Comparison of ENCODE assay signal across 24 cellular contexts in genomic region chr20:41398408-41398807, GRCh38. TPM values are rescaled to one million over a fixed set of nuclear protein-coding genes. Genes with fewer than 3 reads are reported as not detected.
DNase-seq lines count a peak whose midpoint lies in the region; ATAC-seq and TF ChIP-seq lines count a peak whose summit lies in the region.
"Had no signal": no experiment of that assay in that cellular context is flagged by ENCODE, and none has a peak within 500 bp of the region (broad histone marks: within the 10 kb centered on the region; RNA-seq: fewer than 3 reads in every experiment).

No MANE protein-coding gene starts in this region.

- TF ChIP-seq EP300 in sigmoid colon (IDR thresholded peaks at IDR 0.05): no peak

- H3K9me3 ChIP-seq in right cardiac atrium (ENCODE audit: control insufficient read depth, low read length): no peaks in the 10 kb centered on the region
- H3K9me3 ChIP-seq in sigmoid colon: no peaks in the 10 kb centered on the region

- H3K27ac ChIP-seq in right cardiac atrium (ENCODE audit: low read length): no peak overlapping the region
- peak overlapping the region in 2 of 4 donors; percentile 3 to 35 for H3K27ac ChIP-seq in sigmoid colon
- H3K27ac ChIP-seq: parathyroid adenoma, PC-9 had no signal

- H3K36me3 ChIP-seq in sigmoid colon: peaks cover 0 to 5% (median 0%) of the 10 kb centered on the region in 4 donors

- H3K4me3 ChIP-seq in right cardiac atrium (ENCODE audit: low read length) (no peak overlapping the region), sigmoid colon (no peak overlapping the region)
- H3K4me3 ChIP-seq: PC-9 had no signal

- H3K4me1 ChIP-seq in right cardiac atrium (ENCODE audit: control insufficient read depth, insufficient read depth, low read length) (peaks cover 4% of the 10 kb centered on the region), sigmoid colon (peaks cover 0 to 30% (median 8%) of the 10 kb centered on the region in 4 donors)
- H3K4me1 ChIP-seq: parathyroid adenoma had no signal

- WGBS in right cardiac atrium: 58% methylated on average over 2 of the region's 2 CpGs
- WGBS in sigmoid colon, 2 donors: 73 to 82% methylated on average over 2 of the region's 2 CpGs

- H3K27me3 ChIP-seq in right cardiac atrium (ENCODE audit: control insufficient read depth, insufficient read depth) (no peaks in the 10 kb centered on the region), sigmoid colon (peaks cover 0 to 4% (median 0%) of the 10 kb centered on the region in 3 donors)

- ATAC-seq in right cardiac atrium: peak; percentile 61 to 70
- ATAC-seq in HG03342 (IDR thresholded peaks at IDR 0.05; ENCODE audit: unreplicated experiment): no peak
- ATAC-seq in GM21786 (IDR thresholded peaks at IDR 0.05; ENCODE audit: unreplicated experiment): no peak
- ATAC-seq: natural killer cell; stimulated activated naive CD8-positive, alpha-beta T cell treated with anti-CD3 and anti-CD28 coated beads, Interleukin-15, amount 100 ng/mL, for 72 hours; WTC11 had no signal

- TF ChIP-seq CTCF in sigmoid colon (IDR thresholded peaks at IDR 0.05): no peak

- TF ChIP-seq POLR2A in sigmoid colon (IDR thresholded peaks at IDR 0.05): no peak

- intact Hi-C loops in right cardiac atrium (cut with DNase I): no loop called here
- intact Hi-C loops in sigmoid colon (cut with DNase I): no loop called here

- peak; percentile 74 for DNase-seq in HCEC 1CT
- DNase-seq in fibroblast of gingiva (ENCODE audit: low read depth): peak; percentile 44
- peak; percentile 49 to 80 (median 75) for DNase-seq in right cardiac atrium
- peak; percentile 85 for DNase-seq in sigmoid colon
- DNase-seq in SHP77 treated with DMSO at 0.1 percent for 48 hours (lab: John Stamatoyannopoulos, UW): no peak
- DNase-seq in NCI-H146 (lab: John Stamatoyannopoulos, UW): no peak
- DNase-seq: activated CD4-positive, alpha-beta memory T cell treated with anti-CD3 and anti-CD28 coated beads for 36 hours; activated naive CD4-positive, alpha-beta T cell treated with anti-CD3 and anti-CD28 coated beads, Interleukin-2, amount 10 ng/mL, durations not matched to agents 7 days and 5 days; activated T-cell treated with anti-CD3 and anti-CD28 coated beads, Interleukin-2, amount 50 U/mL, for 1 hour; CD8-positive, alpha-beta memory T cell; DMS79; immature natural killer cell; mesendoderm; natural killer cell; NCI-H1694 treated with DMSO at 0.1 percent for 48 hours; NCI-H226; stimulated activated naive CD8-positive, alpha-beta T cell treated with anti-CD3 and anti-CD28 coated beads, Interleukin-15, amount 100 ng/mL, for 72 hours; T-helper 2 cell had no signal

RNA-seq across cellular contexts. Expression of gene EMILIN3, which starts 31.8 kb away (rescaled TPM):
- 1 to 10 TPM; 2.1 to 7.4 (median 5.5) TPM for total RNA-seq in right cardiac atrium
- 4.3 TPM for polyA plus RNA-seq in right cardiac atrium
- 1 to 10 TPM in 3 of 4 donors, under 1 TPM in 1; 0.66 to 4.3 (median 3.2) TPM for total RNA-seq in sigmoid colon
- polyA plus RNA-seq in sigmoid colon: 1 to 10 TPM in 1 of 3 donors, not detected in 2; 1.0 TPM
- total RNA-seq: activated CD4-positive, alpha-beta memory T cell treated with anti-CD3 and anti-CD28 coated beads for 36 hours; CD8-positive, alpha-beta memory T cell; endothelial cell of umbilical vein; natural killer cell; PC-9 had no signal
- polyA plus RNA-seq: CD8-positive, alpha-beta memory T cell; immature natural killer cell had no signal

RNA-seq across cellular contexts. Expression of gene LPIN3, which starts 57.8 kb away (rescaled TPM):
- total RNA-seq in right cardiac atrium: 10 to 100 TPM in 3 of 4 donors, 1 to 10 TPM in 1; 9.3 to 14.8 (median 13.2) TPM
- polyA plus RNA-seq in right cardiac atrium: 18.2 TPM
- 10 to 100 TPM in 3 of 4 donors, 1 to 10 TPM in 1; 6.8 to 32.1 (median 15.8) TPM for total RNA-seq in sigmoid colon
- polyA plus RNA-seq in sigmoid colon: 10 to 100 TPM in 1 of 3 donors, 1 to 10 TPM in 2; 6.7 to 50.9 (median 7.2) TPM
- polyA plus RNA-seq: CD8-positive, alpha-beta memory T cell had no signal

Comparison
In these comparisons a context has a peak if more than half of its experiments do, and no peak if none do; other contexts are left out.
1. DNase-seq: peak in HCEC 1CT (single experiment), fibroblast of gingiva (single experiment), right cardiac atrium (3 of 3) and sigmoid colon (single experiment); none in SHP77 treated with DMSO at 0.1 percent for 48 hours (single experiment) and NCI-H146 (single experiment).
2. ATAC-seq: peak in right cardiac atrium (2 of 2); none in HG03342 (single experiment) and GM21786 (single experiment).